9 cellular contexts compared by ENCODE assay signal in the genomic region with DNA sequence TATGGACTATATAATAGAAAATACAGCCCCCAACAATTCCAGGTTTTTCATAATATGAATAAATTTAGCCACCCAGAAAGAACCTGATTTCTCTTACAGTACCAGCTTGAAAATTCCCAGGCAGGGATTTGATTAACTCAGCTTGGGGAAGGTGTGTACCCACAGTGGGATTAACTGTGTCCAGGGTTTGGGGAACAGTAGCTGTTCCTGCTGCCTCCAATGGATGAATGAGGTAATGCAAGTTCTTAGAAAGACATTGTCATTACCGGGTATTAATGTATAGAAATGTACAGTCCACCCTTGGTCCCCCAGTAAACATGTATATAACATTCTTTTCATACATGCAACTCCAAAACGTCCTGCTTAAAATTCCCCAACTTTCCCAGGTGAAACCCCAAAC.
DNase-seq lines count a peak whose midpoint lies in the region; ATAC-seq and TF ChIP-seq lines count a peak whose summit lies in the region.
"Had no signal": no experiment of that assay in that cellular context is flagged by ENCODE, and none has a peak within 500 bp of the region (broad histone marks: within the 10 kb centered on the region; RNA-seq: fewer than 3 reads in every experiment).

No MANE protein-coding gene starts in this region.

- DNase-seq in DMS53 (lab: John Stamatoyannopoulos, UW) (peak; percentile 64), GM20000 (ENCODE audit: low spot score) (peak; percentile 7), epithelial cell of proximal tubule (ENCODE audit: low read depth) (no peak), ascending aorta (ENCODE audit: low spot score in 2 of 2) (no peak), T-helper 1 cell (no peak), NCI-H187 treated with DMSO at 0.1 percent for 48 hours (lab: John Stamatoyannopoulos, UW) (no peak)

- intact Hi-C loops in ascending aorta (cut with DNase I): no loop called here

- H3K4me1 ChIP-seq in ascending aorta: no peaks in the 10 kb centered on the region

- H3K4me3 ChIP-seq in epithelial cell of proximal tubule (ENCODE audit: low read depth, low read length) (no peak overlapping the region), ascending aorta (no peak overlapping the region)
- H3K4me3 ChIP-seq: SK-N-MC had no signal

- no peak overlapping the region for H3K27ac ChIP-seq in ascending aorta
- H3K27ac ChIP-seq: SK-N-MC had no signal

- H3K36me3 ChIP-seq in ascending aorta: no peaks in the 10 kb centered on the region

- TF ChIP-seq RAD21 in Ishikawa (IDR thresholded peaks at IDR 0.05; ENCODE audit: low read depth): peak; percentile 52

- peak; percentile 1 for TF ChIP-seq CTCF in GM20000 (IDR thresholded peaks at IDR 0.05; ENCODE audit: extremely low read depth, missing control alignments)
- TF ChIP-seq CTCF in epithelial cell of proximal tubule (conservative IDR thresholded peaks at IDR 0.05; ENCODE audit: low read depth, low read length): peak; percentile 52
- TF ChIP-seq CTCF in ascending aorta (IDR thresholded peaks at IDR 0.05): no peak

- no peaks in the 10 kb centered on the region for H3K9me3 ChIP-seq in ascending aorta

- no peak for ATAC-seq in HG03095 (IDR thresholded peaks at IDR 0.05; ENCODE audit: unreplicated experiment)

- H3K27me3 ChIP-seq in ascending aorta: no peaks in the 10 kb centered on the region

- TF ChIP-seq EP300 in Ishikawa (IDR thresholded peaks at IDR 0.05; ENCODE audit: borderline replicate concordance): no peak

TF ChIP-seq in Ishikawa, 13 proteins besides CTCF, POLR2A, EP300 and RAD21:
- TF ChIP-seq TEAD4 (IDR thresholded peaks at IDR 0.05) (no peak), CEBPB (IDR thresholded peaks at IDR 0.05) (no peak), CREB1 (IDR thresholded peaks at IDR 0.05; ENCODE audit: low read depth) (no peak), FOXM1 (IDR thresholded peaks at IDR 0.05; ENCODE audit: borderline replicate concordance, low read depth) (no peak), NFIC (IDR thresholded peaks at IDR 0.05) (no peak)

Comparison
In these comparisons a context has a peak if more than half of its experiments do, and no peak if none do; other contexts are left out.
1. DNase-seq: peak in DMS53 (single experiment) and GM20000 (single experiment); none in epithelial cell of proximal tubule (single experiment), ascending aorta (0 of 2), T-helper 1 cell (0 of 5) and NCI-H187 treated with DMSO at 0.1 percent for 48 hours (single experiment).
2. CTCF ChIP-seq: peak in GM20000 (single experiment) and epithelial cell of proximal tubule (single experiment); none in ascending aorta (0 of 3).